In genomic region chr1:85062425-85063026, GRCh38 we compare ENCODE assay signal across 8 cellular contexts. TPM values are rescaled to one million over a fixed set of nuclear protein-coding genes. Genes with fewer than 3 reads are reported as not detected.
A peak's percentile ranks its signal among the peaks of the same experiment; 100 is the strongest.
DNase-seq lines count a peak whose midpoint lies in the region; ATAC-seq and TF ChIP-seq lines count a peak whose summit lies in the region.

No MANE protein-coding gene starts in this region.

- H3K27ac Mint-ChIP-seq in progenitor cell of endocrine pancreas = peak overlapping the region; percentile 94

- H3K27me3 ChIP-seq in OCI-LY3 (ENCODE audit: low read depth, low read length) = peaks cover 4% of the 10 kb centered on the region; the same call in 1 of the 2 replicates

- H2AFZ ChIP-seq in OCI-LY3 (ENCODE audit: low read depth, low read length) = peak overlapping the region; percentile 58; the same call in 1 of the 2 replicates

- CTCF ChIA-PET in GM10248 (lab: Yijun Ruan, JAX) = interaction anchor here (0.7 to 2.1 kb wide), 7 partner anchors 9 to 197 kb away, joined by 3 to 13 read pairs (median 3); no protein-coding TSS in a partner anchor

- H3K79me2 ChIP-seq in OCI-LY3 (ENCODE audit: low read length) = no peaks in the 10 kb centered on the region

- no peak for TF ChIP-seq CTCF in OCI-LY3 (IDR thresholded peaks at IDR 0.05; ENCODE audit: low read depth, low read length)
- TF ChIP-seq CTCF in progenitor cell of endocrine pancreas (IDR thresholded peaks at IDR 0.05; ENCODE audit: unreplicated experiment) = no peak
- no peak for TF ChIP-seq CTCF in GM10248 (IDR thresholded peaks at IDR 0.05; ENCODE audit: control extremely low read depth, extremely low read depth, low read depth, missing control alignments)

- peaks cover 10% of the 10 kb centered on the region for H3K27me3 Mint-ChIP-seq in progenitor cell of endocrine pancreas

- peak overlapping the region; percentile 87 for H3K4me3 ChIP-seq in OCI-LY3 (ENCODE audit: low read length)

- no peaks in the 10 kb centered on the region for H3K9me3 ChIP-seq in OCI-LY3 (ENCODE audit: insufficient read depth, low read length)

- ATAC-seq in GM18867 (IDR thresholded peaks at IDR 0.05; ENCODE audit: unreplicated experiment) (peak; percentile 0), esophagus mucosa (peak; percentile 36)

- H3K4me1 ChIP-seq in OCI-LY3 (ENCODE audit: low read length) = peaks cover 26% of the 10 kb centered on the region

- no peaks in the 10 kb centered on the region for H3K36me3 Mint-ChIP-seq in progenitor cell of endocrine pancreas (ENCODE audit: insufficient read depth)

- no peaks in the 10 kb centered on the region for H3K36me3 ChIP-seq in OCI-LY3 (replicated peaks; ENCODE audit: low read depth, low read length)

- peak overlapping the region; percentile 89 for H3K4me3 Mint-ChIP-seq in progenitor cell of endocrine pancreas (ENCODE audit: low read depth)

- peak overlapping the region; percentile 98 for H3K4me2 ChIP-seq in OCI-LY3 (ENCODE audit: low read length)

- no peak overlapping the region for H3K27ac ChIP-seq in OCI-LY3 (ENCODE audit: low read length)

- POLR2A ChIA-PET in GM10248 (lab: Yijun Ruan, JAX) = no interaction called here

- no peak for DNase-seq in progenitor cell of endocrine pancreas (ENCODE audit: low spot score, unreplicated experiment)
- DNase-seq in NCI-H446 treated with DMSO at 0.1 percent for 48 hours (lab: John Stamatoyannopoulos, UW) = no peak
- DNase-seq in NCI-H345 treated with DMSO at 0.1 percent for 48 hours (lab: John Stamatoyannopoulos, UW; ENCODE audit: unreplicated experiment) = no peak
- DNase-seq in GM10248 (ENCODE audit: extremely low spot score) = no peak
- no peak for DNase-seq in RKO (ENCODE audit: low spot score)

- no peaks in the 10 kb centered on the region for H3K9me3 Mint-ChIP-seq in progenitor cell of endocrine pancreas (ENCODE audit: low read depth)

- no peak overlapping the region for H3K9ac ChIP-seq in OCI-LY3 (ENCODE audit: low read length)

- no peaks in the 10 kb centered on the region for H4K20me1 ChIP-seq in OCI-LY3 (ENCODE audit: insufficient read depth, low read length)

- H3K4me1 Mint-ChIP-seq in progenitor cell of endocrine pancreas (ENCODE audit: low read depth) = peaks cover 11% of the 10 kb centered on the region

RNA-seq across cellular contexts. Expression of gene MCOLN3, which starts 14.2 kb away (rescaled TPM):
- total RNA-seq in esophagus mucosa = 0.36 TPM
- 23.7 and 27.5 TPM in 2 replicates for total RNA-seq in progenitor cell of endocrine pancreas

Comparison
In these comparisons a context has a peak if more than half of its experiments do, and no peak if none do; other contexts are left out.
1. RNA of gene MCOLN3, which starts 14.2 kb away (total RNA-seq): 23.7 to 27.5 TPM in progenitor cell of endocrine pancreas; 0.36 TPM in esophagus mucosa (single experiment); every median in the first group is over 10 times any median in the second.